Comparison of ENCODE assay signal across 18 cellular contexts in the genomic region with DNA sequence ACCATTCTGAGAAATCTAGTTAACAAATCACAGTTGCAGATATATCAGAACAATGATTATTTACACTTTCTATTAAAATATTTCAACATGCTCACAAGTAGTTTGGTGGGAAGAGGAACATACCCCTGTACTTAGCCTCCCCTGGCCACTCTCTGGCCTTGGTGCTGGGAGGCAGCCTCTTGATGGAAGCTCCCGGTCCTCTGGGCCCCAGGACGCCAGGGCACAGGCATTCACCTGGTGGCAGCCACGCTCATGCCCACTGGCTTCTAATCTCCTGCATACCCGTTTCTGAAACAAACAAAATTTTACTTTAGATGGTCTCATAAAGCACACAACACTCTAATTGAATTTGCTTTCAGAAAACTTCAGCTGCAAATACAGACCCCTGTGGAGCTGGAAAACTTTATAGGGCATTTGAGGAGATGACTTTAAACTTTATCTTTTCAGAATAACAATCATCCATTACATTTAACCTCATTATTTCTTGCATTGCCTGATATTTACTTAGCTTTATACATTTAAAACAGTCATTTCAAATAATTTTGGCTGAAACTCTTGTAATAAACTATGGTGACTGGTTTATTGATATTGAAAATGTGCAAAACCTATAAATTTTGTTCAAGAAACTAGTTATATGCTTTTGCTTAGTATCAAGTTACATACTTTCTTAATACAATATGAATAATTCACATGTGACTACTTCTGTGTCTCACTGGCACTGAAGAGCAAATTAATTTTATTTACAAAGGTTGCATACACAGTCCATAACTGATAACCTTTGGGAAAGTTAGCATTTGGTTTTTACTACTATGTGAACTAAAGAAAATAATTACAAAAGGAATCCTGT. TPM values are rescaled to one million over a fixed set of nuclear protein-coding genes. Genes with fewer than 3 reads are reported as not detected.
A peak's percentile ranks its signal among the peaks of the same experiment; 100 is the strongest.
DNase-seq lines count a peak whose midpoint lies in the region; ATAC-seq and TF ChIP-seq lines count a peak whose summit lies in the region.
"Had no signal": no experiment of that assay in that cellular context is flagged by ENCODE, and none has a peak within 500 bp of the region (broad histone marks: within the 10 kb centered on the region; RNA-seq: fewer than 3 reads in every experiment).

No MANE protein-coding gene starts in this region.

- no peak for TF ChIP-seq CTCF in body of pancreas (IDR thresholded peaks at IDR 0.05)

- ATAC-seq in body of pancreas (peak; percentile 62), HG03520 (IDR thresholded peaks at IDR 0.05; ENCODE audit: unreplicated experiment) (no peak), HG02610 (IDR thresholded peaks at IDR 0.05; ENCODE audit: unreplicated experiment) (no peak), GM18858 (IDR thresholded peaks at IDR 0.05; ENCODE audit: unreplicated experiment) (no peak)
- ATAC-seq: A549; CD8-positive, alpha-beta T cell; HCT116 had no signal

- H3K36me3 ChIP-seq in body of pancreas (replicated peaks in 1 of 2; ENCODE audit: insufficient read depth in 1 of 2, low read depth in 2 of 2), result no peaks in the 10 kb centered on the region
- H3K36me3 ChIP-seq: BE2C had no signal

- DNase-seq in LHCN-M2 (ENCODE audit: low read depth) (peak; percentile 6), body of pancreas (peak in 1 of 4 donors; percentile 13), fibroblast of peridontal ligament (ENCODE audit: extremely low read depth) (peak; percentile 6), stromal cell of bone marrow (ENCODE audit: low read depth) (peak; percentile 9), SIG-M5 (lab: John Stamatoyannopoulos, UW) (no peak)
- DNase-seq: BE2C; CD8-positive, alpha-beta T cell; COR-L47; DMS153; DMS79 treated with DMSO at 0.1 percent for 48 hours; EL; GM23248 had no signal

- WGBS in body of pancreas, 2 donors, result 38 to 44% methylated on average over 4 of the region's 4 CpGs

- H3K27me3 ChIP-seq in body of pancreas, result no peaks in the 10 kb centered on the region
- H3K27me3 ChIP-seq: BE2C had no signal

- no peaks in the 10 kb centered on the region for H3K9me3 ChIP-seq in body of pancreas
- H3K9me3 ChIP-seq: A549, BE2C had no signal

- TF ChIP-seq POLR2A in body of pancreas (IDR thresholded peaks at IDR 0.05), result no peak

- peaks cover 17% of the 10 kb centered on the region for H3K4me1 ChIP-seq in body of pancreas
- H3K4me1 ChIP-seq: A549, BE2C had no signal

- no peak overlapping the region for H3K4me3 ChIP-seq in body of pancreas
- H3K4me3 ChIP-seq: A549, GM23248 had no signal

- peak overlapping the region in 2 of 4 donors; percentile 19 to 27 for H3K27ac ChIP-seq in body of pancreas
- H3K27ac ChIP-seq: A549, GM23248, HL-60 had no signal

- intact Hi-C loops in body of pancreas (cut with DNase I), result no loop called here

RNA-seq across cellular contexts. Expression of gene C10orf143, which starts 30.8 kb away (rescaled TPM):
- total RNA-seq in LHCN-M2 (2014; rRNA removed) (0.96 and 0.98 TPM in 2 replicates), body of pancreas (1 to 10 TPM; 1.3 to 3.3 TPM)
- 4.5 TPM for polyA plus RNA-seq in LHCN-M2 (2012)

RNA-seq across cellular contexts. Expression of gene GLRX3, which starts 56.4 kb away (rescaled TPM):
- total RNA-seq in LHCN-M2 (2014; rRNA removed) (133 and 163 TPM in 2 replicates), body of pancreas (10 to 100 TPM; 13.2 to 24.4 TPM)
- 104 TPM for polyA plus RNA-seq in LHCN-M2 (2012)
